ENCODE assay signal across 1 cellular context in the genomic region with DNA sequence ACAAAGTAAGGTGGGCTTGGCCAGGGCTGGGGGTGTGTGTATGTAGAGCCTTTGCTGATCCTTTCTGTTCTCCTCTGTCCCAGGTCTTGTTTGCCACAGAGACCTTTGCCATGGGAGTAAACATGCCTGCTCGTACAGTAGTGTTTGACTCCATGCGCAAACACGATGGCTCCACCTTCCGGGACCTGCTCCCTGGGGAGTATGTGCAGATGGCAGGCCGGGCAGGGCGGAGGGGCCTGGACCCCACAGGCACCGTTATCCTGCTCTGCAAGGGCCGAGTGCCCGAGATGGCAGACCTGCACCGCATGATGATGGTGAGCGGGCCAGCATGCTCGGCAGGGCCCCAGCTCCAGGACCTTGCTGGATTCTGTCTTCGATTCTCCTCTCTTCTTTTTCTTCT.
TF ChIP-seq lines count a peak whose summit lies in the region.

No MANE protein-coding gene starts in this region.

TF ChIP-seq in K562, 482 proteins besides CTCF, POLR2A, EP300 and RAD21:
- TF ChIP-seq, protein P1, sequence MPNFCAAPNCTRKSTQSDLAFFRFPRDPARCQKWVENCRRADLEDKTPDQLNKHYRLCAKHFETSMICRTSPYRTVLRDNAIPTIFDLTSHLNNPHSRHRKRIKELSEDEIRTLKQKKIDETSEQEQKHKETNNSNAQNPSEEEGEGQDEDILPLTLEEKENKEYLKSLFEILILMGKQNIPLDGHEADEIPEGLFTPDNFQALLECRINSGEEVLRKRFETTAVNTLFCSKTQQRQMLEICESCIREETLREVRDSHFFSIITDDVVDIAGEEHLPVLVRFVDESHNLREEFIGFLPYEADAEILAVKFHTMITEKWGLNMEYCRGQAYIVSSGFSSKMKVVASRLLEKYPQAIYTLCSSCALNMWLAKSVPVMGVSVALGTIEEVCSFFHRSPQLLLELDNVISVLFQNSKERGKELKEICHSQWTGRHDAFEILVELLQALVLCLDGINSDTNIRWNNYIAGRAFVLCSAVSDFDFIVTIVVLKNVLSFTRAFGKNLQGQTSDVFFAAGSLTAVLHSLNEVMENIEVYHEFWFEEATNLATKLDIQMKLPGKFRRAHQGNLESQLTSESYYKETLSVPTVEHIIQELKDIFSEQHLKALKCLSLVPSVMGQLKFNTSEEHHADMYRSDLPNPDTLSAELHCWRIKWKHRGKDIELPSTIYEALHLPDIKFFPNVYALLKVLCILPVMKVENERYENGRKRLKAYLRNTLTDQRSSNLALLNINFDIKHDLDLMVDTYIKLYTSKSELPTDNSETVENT (CRISPR knock-in tag; IDR thresholded peaks at IDR 0.05), result no peak
- TF ChIP-seq RBFOX2 (IDR thresholded peaks at IDR 0.05; ENCODE audit: low read depth, low read length) (peak; percentile 44; the same call in 1 of the 2 replicates), POLR2H (tag; IDR thresholded peaks at IDR 0.05; ENCODE audit: low read depth) (no peak), ZNF140 (CRISPR knock-in tag; IDR thresholded peaks at IDR 0.05) (no peak), POLR2G (IDR thresholded peaks at IDR 0.05; ENCODE audit: low read depth, low read length) (peak; percentile 36; the same call in 1 of the 2 replicates), RBM34 (IDR thresholded peaks at IDR 0.05; ENCODE audit: borderline replicate concordance, insufficient read depth, low read length) (no peak), WHSC1 (IDR thresholded peaks at IDR 0.05; ENCODE audit: low read length) (no peak), HDAC3 (IDR thresholded peaks at IDR 0.05; ENCODE audit: borderline replicate concordance, partially characterized antibody) (no peak), CAMTA2 (CRISPR knock-in tag; conservative IDR thresholded peaks at IDR 0.05) (no peak), STAT5B (CRISPR knock-in tag; IDR thresholded peaks at IDR 0.05) (no peak), XRCC4 (IDR thresholded peaks at IDR 0.05; ENCODE audit: extremely low read depth, insufficient read depth, insufficient read length) (no peak), PCBP2 (IDR thresholded peaks at IDR 0.05; ENCODE audit: low read depth, low read length, poor library complexity, severe bottlenecking) (no peak), CBX1 (IDR thresholded peaks at IDR 0.05; ENCODE audit: low read depth) (no peak), SUPT5H (IDR thresholded peaks at IDR 0.05) (no peak)
- TF ChIP-seq, protein P2, sequence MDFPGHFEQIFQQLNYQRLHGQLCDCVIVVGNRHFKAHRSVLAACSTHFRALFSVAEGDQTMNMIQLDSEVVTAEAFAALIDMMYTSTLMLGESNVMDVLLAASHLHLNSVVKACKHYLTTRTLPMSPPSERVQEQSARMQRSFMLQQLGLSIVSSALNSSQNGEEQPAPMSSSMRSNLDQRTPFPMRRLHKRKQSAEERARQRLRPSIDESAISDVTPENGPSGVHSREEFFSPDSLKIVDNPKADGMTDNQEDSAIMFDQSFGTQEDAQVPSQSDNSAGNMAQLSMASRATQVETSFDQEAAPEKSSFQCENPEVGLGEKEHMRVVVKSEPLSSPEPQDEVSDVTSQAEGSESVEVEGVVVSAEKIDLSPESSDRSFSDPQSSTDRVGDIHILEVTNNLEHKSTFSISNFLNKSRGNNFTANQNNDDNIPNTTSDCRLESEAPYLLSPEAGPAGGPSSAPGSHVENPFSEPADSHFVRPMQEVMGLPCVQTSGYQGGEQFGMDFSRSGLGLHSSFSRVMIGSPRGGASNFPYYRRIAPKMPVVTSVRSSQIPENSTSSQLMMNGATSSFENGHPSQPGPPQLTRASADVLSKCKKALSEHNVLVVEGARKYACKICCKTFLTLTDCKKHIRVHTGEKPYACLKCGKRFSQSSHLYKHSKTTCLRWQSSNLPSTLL (IDR thresholded peaks at IDR 0.05), result no peak
- TF ChIP-seq, protein P3, sequence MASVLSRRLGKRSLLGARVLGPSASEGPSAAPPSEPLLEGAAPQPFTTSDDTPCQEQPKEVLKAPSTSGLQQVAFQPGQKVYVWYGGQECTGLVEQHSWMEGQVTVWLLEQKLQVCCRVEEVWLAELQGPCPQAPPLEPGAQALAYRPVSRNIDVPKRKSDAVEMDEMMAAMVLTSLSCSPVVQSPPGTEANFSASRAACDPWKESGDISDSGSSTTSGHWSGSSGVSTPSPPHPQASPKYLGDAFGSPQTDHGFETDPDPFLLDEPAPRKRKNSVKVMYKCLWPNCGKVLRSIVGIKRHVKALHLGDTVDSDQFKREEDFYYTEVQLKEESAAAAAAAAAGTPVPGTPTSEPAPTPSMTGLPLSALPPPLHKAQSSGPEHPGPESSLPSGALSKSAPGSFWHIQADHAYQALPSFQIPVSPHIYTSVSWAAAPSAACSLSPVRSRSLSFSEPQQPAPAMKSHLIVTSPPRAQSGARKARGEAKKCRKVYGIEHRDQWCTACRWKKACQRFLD (CRISPR knock-in tag; IDR thresholded peaks at IDR 0.05), result no peak
